In the genomic region with DNA sequence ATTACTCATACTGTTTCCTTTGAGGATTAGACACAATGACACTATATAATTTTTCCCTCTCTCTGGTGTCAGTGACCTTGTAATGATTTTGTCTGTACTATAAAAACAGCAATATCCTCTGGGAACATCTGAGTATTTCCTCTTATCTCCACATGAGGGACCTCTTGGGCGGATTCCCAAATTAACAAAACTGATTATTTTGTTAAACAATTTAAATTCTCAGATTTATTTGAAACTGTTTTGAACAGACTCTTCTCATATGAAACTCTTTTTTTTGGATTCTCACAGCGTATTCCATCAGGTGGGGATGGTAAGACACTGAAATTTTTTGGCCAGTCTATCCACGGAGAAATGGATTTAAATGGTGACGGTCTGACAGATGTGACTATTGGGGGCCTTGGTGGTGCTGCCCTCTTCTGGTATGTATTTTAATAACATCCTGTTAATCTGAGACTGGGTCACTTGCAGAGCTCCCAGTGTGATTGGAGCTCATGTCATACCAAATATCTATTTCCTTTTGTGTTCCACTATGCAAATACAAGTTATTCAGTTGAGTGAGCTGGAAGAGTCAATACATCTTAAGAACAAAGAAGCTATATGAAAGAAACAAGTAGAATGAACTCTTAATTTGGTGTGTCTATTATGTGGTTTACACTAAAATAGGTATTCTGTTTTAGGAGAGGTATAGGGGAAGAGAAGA, we compare ENCODE assay signal across 8 cellular contexts.
A peak's percentile ranks its signal among the peaks of the same experiment; 100 is the strongest.
DNase-seq lines count a peak whose midpoint lies in the region; ATAC-seq and FAIRE-seq lines count a peak whose summit lies in the region.

No MANE protein-coding gene starts in this region.

- no peaks in the 10 kb centered on the region for H3K36me3 Mint-ChIP-seq in T-helper 2 cell treated with Interferon-gamma antibody and Interleukin-4, amounts not matched to agents 5 μg/mL and 100 μg/mL, for 36 hours (ENCODE audit: low read depth)

- ATAC-seq in GM18499 (IDR thresholded peaks at IDR 0.05; ENCODE audit: insufficient read depth, unreplicated experiment) (peak; percentile 95), HG02884 (IDR thresholded peaks at IDR 0.05; ENCODE audit: unreplicated experiment) (peak; percentile 99)

- no peaks in the 10 kb centered on the region for H3K9me3 Mint-ChIP-seq in T-helper 2 cell treated with Interferon-gamma antibody and Interleukin-4, amounts not matched to agents 5 μg/mL and 100 μg/mL, for 36 hours

- FAIRE-seq in A204.1 (lab: Jason Lieb, UNC): peak; percentile 62

- H3K4me1 Mint-ChIP-seq in T-helper 2 cell treated with Interferon-gamma antibody and Interleukin-4, amounts not matched to agents 5 μg/mL and 100 μg/mL, for 36 hours (ENCODE audit: low read depth): peaks cover 6% of the 10 kb centered on the region

- H3K27ac Mint-ChIP-seq in T-helper 2 cell treated with Interferon-gamma antibody and Interleukin-4, amounts not matched to agents 5 μg/mL and 100 μg/mL, for 36 hours: no peak overlapping the region

- H3K27me3 Mint-ChIP-seq in T-helper 2 cell treated with Interferon-gamma antibody and Interleukin-4, amounts not matched to agents 5 μg/mL and 100 μg/mL, for 36 hours (ENCODE audit: low read depth): peaks cover 13% of the 10 kb centered on the region

- H3K4me3 Mint-ChIP-seq in T-helper 2 cell treated with Interferon-gamma antibody and Interleukin-4, amounts not matched to agents 5 μg/mL and 100 μg/mL, for 36 hours: peak overlapping the region; percentile 42

- DNase-seq in NCI-H146 (lab: John Stamatoyannopoulos, UW) (peak; percentile 65), brain pericyte (ENCODE audit: low read depth, low spot score) (peak; percentile 59), iPS-NIHi11 (ENCODE audit: low spot score) (peak; percentile 70)
- DNase-seq in T-helper 2 cell treated with Interferon-gamma antibody and Interleukin-4, amounts not matched to agents 5 μg/mL and 100 μg/mL, for 36 hours (ENCODE audit: low spot score): peak; percentile 41
- peak; percentile 16 for DNase-seq in stimulated activated CD4-positive, alpha-beta T cell treated with anti-CD3 and anti-CD28 coated beads, Interleukin-12 subunit alpha, Interleukin-12 subunit beta, amount 100 ng/mL, for 4 hours

Comparison
In these comparisons a context has a peak if more than half of its experiments do, and no peak if none do; other contexts are left out.
1. Peak in every context shown above with its lines: DNase-seq and ATAC-seq.
2. DNase-seq: peak in every context shown above with its lines; median percentile 70 in iPS-NIHi11; 65 in NCI-H146; 59 in brain pericyte; 41 in T-helper 2 cell treated with Interferon-gamma antibody and Interleukin-4, amounts not matched to agents 5 μg/mL and 100 μg/mL, for 36 hours; 16 in stimulated activated CD4-positive, alpha-beta T cell treated with anti-CD3 and anti-CD28 coated beads, Interleukin-12 subunit alpha, Interleukin-12 subunit beta, amount 100 ng/mL, for 4 hours.